Comparison of ENCODE assay signal across 14 cellular contexts in genomic region chr10:52463831-52464230, GRCh38.
"Had no signal": no experiment of that assay in that cellular context is flagged by ENCODE, and none has a peak within 500 bp of the region (broad histone marks: within the 10 kb centered on the region; RNA-seq: fewer than 3 reads in every experiment).

No MANE protein-coding gene starts in this region.

- H3K27me3 ChIP-seq: sigmoid colon had no signal

- FAIRE-seq: astrocyte, colon, frontal cortex had no signal

- DNase-seq: activated CD4-positive, alpha-beta T cell treated with anti-CD3 and anti-CD28 coated beads for 48 hours; activated CD8-positive, alpha-beta memory T cell treated with anti-CD3 and anti-CD28 coated beads, Interleukin-2, amount 50 U/mL, for 48 hours; activated CD8-positive, alpha-beta T cell treated with anti-CD3 and anti-CD28 coated beads, Interleukin-2, amount 10 ng/mL, durations not matched to agents 7 days and 5 days; activated naive CD4-positive, alpha-beta T cell; activated naive CD8-positive, alpha-beta T cell treated with anti-CD3 and anti-CD28 coated beads, Interleukin-2, amount 50 U/mL, for 24 hours; kidney glomerular epithelial cell; naive B cell; sigmoid colon; stimulated activated CD4-positive, alpha-beta T cell treated with anti-CD3 and anti-CD28 coated beads, Interleukin-12 subunit alpha, Interleukin-12 subunit beta, amount 100 ng/mL, for 4 hours; T-cell; T1000 had no signal

- H3K27ac ChIP-seq: sigmoid colon had no signal

- H3K9me3 ChIP-seq: sigmoid colon had no signal

- H3K36me3 ChIP-seq: sigmoid colon had no signal

- H3K4me3 ChIP-seq: sigmoid colon had no signal

- ATAC-seq: activated CD8-positive, alpha-beta T cell treated with anti-CD3 and anti-CD28 coated beads, Interleukin-2, amount 10 ng/mL, durations not matched to agents 7 days and 5 days; activated naive CD8-positive, alpha-beta T cell treated with anti-CD3 and anti-CD28 coated beads, Interleukin-2, amount 50 U/mL, for 24 hours; T-cell had no signal

- H3K4me1 ChIP-seq: sigmoid colon had no signal
